Comparison of ENCODE assay signal across 8 cellular contexts in genomic region chr10:63464402-63465292, GRCh38. TPM values are rescaled to one million over a fixed set of nuclear protein-coding genes. Genes with fewer than 3 reads are reported as not detected.
DNase-seq lines count a peak whose midpoint lies in the region; ATAC-seq and TF ChIP-seq lines count a peak whose summit lies in the region.

No MANE protein-coding gene starts in this region.

- no peak for TF ChIP-seq POLR2A in lower leg skin (IDR thresholded peaks at IDR 0.05)
- TF ChIP-seq POLR2A in transverse colon (IDR thresholded peaks at IDR 0.05), result no peak

- H3K27ac ChIP-seq in ACC112 (ENCODE audit: low read depth, low read length), result peak overlapping the region; percentile 71
- H3K27ac ChIP-seq in transverse colon, result peak overlapping the region; percentile 91 to 97 (median 94)

- peaks cover 59% of the 10 kb centered on the region for H3K4me1 Mint-ChIP-seq in chondrocyte (ENCODE audit: low read depth)

- in situ Hi-C loops in transverse colon (cut with MboI; ENCODE audit: low pct_ligation_motif_present in 1 of 4, low pct_unique_long_range_greater_than_20kb in 1 of 4, low sequenced_read_pairs in 3 of 4), result loop anchor here in 3 of 4 donors (10.0 to 25.0 kb wide), 2 partner anchors 250 to 252 kb away; no protein-coding TSS in a partner anchor

- peak overlapping the region; percentile 99 for H3K27ac Mint-ChIP-seq in chondrocyte (ENCODE audit: unreplicated experiment)

- H3K9me3 Mint-ChIP-seq in chondrocyte (ENCODE audit: low read depth), result peaks cover 4% of the 10 kb centered on the region

- H3K4me1 ChIP-seq in ACC112 (ENCODE audit: control insufficient read depth, insufficient read depth, low read length, unreplicated experiment), result peaks cover 13% of the 10 kb centered on the region
- H3K4me1 ChIP-seq in transverse colon, result peaks cover 0 to 22% (median 7%) of the 10 kb centered on the region in 4 donors

- H3K9me3 ChIP-seq in transverse colon, result no peaks in the 10 kb centered on the region

- WGBS in lower leg skin, 2 donors, result 6 to 8% methylated on average over 25 to 34 of the region's 35 CpGs
- 7 to 16% methylated on average over 10 to 34 of the region's 35 CpGs for WGBS in transverse colon (ENCODE audit: low coverage in 1 of 2), 2 donors

- H2AFZ ChIP-seq in ACC112 (ENCODE audit: low read length, unreplicated experiment), result no peak overlapping the region

- H3K27me3 ChIP-seq in ACC112 (ENCODE audit: insufficient read depth, low read length) (no peaks in the 10 kb centered on the region), transverse colon (no peaks in the 10 kb centered on the region)

- H3K4me3 Mint-ChIP-seq in chondrocyte (ENCODE audit: unreplicated experiment), result peak overlapping the region; percentile 96

- no peak for TF ChIP-seq CTCF in chondrocyte (IDR thresholded peaks at IDR 0.05)
- TF ChIP-seq CTCF in lower leg skin (IDR thresholded peaks at IDR 0.05), result no peak
- TF ChIP-seq CTCF in transverse colon (IDR thresholded peaks at IDR 0.05), result no peak

- peak; percentile 54 for ATAC-seq in GM18867 (IDR thresholded peaks at IDR 0.05; ENCODE audit: unreplicated experiment)
- ATAC-seq in HG03045 (IDR thresholded peaks at IDR 0.05; ENCODE audit: unreplicated experiment), result peak; percentile 56

- intact Hi-C loops in lower leg skin (cut with DNase I; ENCODE audit: low total_unique reads), result no loop called here
- intact Hi-C loops in transverse colon (cut with DNase I; ENCODE audit: low total_unique reads), result loop anchor here (5.0 to 10.0 kb wide), 3 partner anchors 58 to 253 kb away; partner anchors contain the start of gene REEP3

- DNase-seq in OCI-M1 (lab: John Stamatoyannopoulos, UW) (peak; percentile 87), chondrocyte (ENCODE audit: low spot score) (peak; percentile 87), lower leg skin (ENCODE audit: low spot score in 2 of 2) (no peak), transverse colon (no peak)
- DNase-seq in activated CD4-positive, alpha-beta T cell treated with anti-CD3 and anti-CD28 coated beads, Interleukin-2, amount 50 U/mL, for 4 hours, result no peak

- H3K36me3 Mint-ChIP-seq in chondrocyte (ENCODE audit: low read depth), result no peaks in the 10 kb centered on the region

- H3K4me3 ChIP-seq in ACC112 (ENCODE audit: low read depth, low read length) (peak overlapping the region; percentile 91), lower leg skin (ENCODE audit: low read depth, poor library complexity, severe bottlenecking) (peak overlapping the region; percentile 89), transverse colon (peak overlapping the region; percentile 67 to 93 (median 88))

- no peaks in the 10 kb centered on the region for H3K27me3 Mint-ChIP-seq in chondrocyte (ENCODE audit: low read depth)

- no peak for TF ChIP-seq EP300 in transverse colon (IDR thresholded peaks at IDR 0.05; ENCODE audit: low read depth)

- H3K36me3 ChIP-seq in ACC112 (ENCODE audit: insufficient read depth, low read length), result no peaks in the 10 kb centered on the region
- no peaks in the 10 kb centered on the region for H3K36me3 ChIP-seq in transverse colon

- H3K79me2 ChIP-seq in ACC112 (ENCODE audit: control insufficient read depth, insufficient read depth, low read length, unreplicated experiment), result peaks cover 87% of the 10 kb centered on the region

RNA-seq across cellular contexts. Expression of gene JMJD1C, which starts 1.1 kb away (rescaled TPM):
- total RNA-seq in chondrocyte, result 72.9 to 81.3 TPM (median 77.0 TPM) in 3 replicates
- total RNA-seq in lower leg skin, result 10 to 100 TPM; 82.0 to 92.5 (median 84.9) TPM
- total RNA-seq in transverse colon, result 100 to 1,000 TPM in 1 of 4 donors, 10 to 100 TPM in 3; 56.7 to 128 (median 78.9) TPM

RNA-seq across cellular contexts. Expression of gene REEP3, which starts 56.6 kb away (rescaled TPM):
- total RNA-seq in chondrocyte (77.8 to 80.6 TPM (median 78.3 TPM) in 3 replicates), lower leg skin (10 to 100 TPM; 39.8 to 58.4 (median 49.0) TPM), transverse colon (10 to 100 TPM; 23.9 to 50.1 (median 36.7) TPM)

Comparison
In these comparisons a context has a peak if more than half of its experiments do, and no peak if none do; other contexts are left out.
1. DNase-seq: peak in OCI-M1 (single experiment) and chondrocyte (single experiment); none in lower leg skin (0 of 2), transverse colon (single experiment) and activated CD4-positive, alpha-beta T cell treated with anti-CD3 and anti-CD28 coated beads, Interleukin-2, amount 50 U/mL, for 4 hours (0 of 2).
2. Peak in every context shown above with its lines, with median percentiles within 50 percentile points of each other: H3K4me3 ChIP-seq.